In the genomic region with DNA sequence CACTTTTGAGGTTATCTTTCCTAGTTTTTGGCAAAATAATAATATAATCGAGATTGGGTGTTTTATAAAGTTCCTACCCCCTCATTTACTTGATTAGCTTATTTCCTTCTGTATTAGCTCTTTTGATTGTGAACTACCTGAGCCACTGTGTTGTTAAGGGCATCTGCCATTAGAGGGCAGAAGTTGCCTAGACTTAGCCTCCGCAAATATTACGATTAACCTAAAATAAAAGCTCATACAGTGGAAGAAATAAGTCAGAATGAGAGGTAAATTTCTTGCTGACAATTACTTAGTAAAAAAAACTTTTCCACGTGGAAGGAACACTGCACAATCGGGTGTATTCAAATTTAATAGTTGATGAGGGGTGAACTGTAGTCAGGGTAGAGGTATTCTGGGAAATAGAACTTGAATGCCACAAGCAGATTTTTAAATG, we compare ENCODE assay signal across 1 cellular context.
TF ChIP-seq lines count a peak whose summit lies in the region.

No MANE protein-coding gene starts in this region.

TF ChIP-seq in K562, 482 proteins besides CTCF, POLR2A, EP300 and RAD21 (continued from another document and continues in another):
- TF ChIP-seq, protein P1, sequence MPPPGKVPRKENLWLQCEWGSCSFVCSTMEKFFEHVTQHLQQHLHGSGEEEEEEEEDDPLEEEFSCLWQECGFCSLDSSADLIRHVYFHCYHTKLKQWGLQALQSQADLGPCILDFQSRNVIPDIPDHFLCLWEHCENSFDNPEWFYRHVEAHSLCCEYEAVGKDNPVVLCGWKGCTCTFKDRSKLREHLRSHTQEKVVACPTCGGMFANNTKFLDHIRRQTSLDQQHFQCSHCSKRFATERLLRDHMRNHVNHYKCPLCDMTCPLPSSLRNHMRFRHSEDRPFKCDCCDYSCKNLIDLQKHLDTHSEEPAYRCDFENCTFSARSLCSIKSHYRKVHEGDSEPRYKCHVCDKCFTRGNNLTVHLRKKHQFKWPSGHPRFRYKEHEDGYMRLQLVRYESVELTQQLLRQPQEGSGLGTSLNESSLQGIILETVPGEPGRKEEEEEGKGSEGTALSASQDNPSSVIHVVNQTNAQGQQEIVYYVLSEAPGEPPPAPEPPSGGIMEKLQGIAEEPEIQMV (tag; conservative IDR thresholded peaks at IDR 0.05; ENCODE audit: low read depth): no peak
- TF ChIP-seq EWSR1 (IDR thresholded peaks at IDR 0.05; ENCODE audit: borderline replicate concordance, low read depth, partially characterized antibody) (no peak), DIDO1 (tag; IDR thresholded peaks at IDR 0.05; ENCODE audit: low read depth) (no peak), FOXA3 (CRISPR knock-in tag; conservative IDR thresholded peaks at IDR 0.05 in 1 of 2, IDR thresholded peaks at IDR 0.05 in 1 of 2) (no peak), NR2C1 (IDR thresholded peaks at IDR 0.05) (no peak), NR2C1 (tag; IDR thresholded peaks at IDR 0.05) (no peak), KAT2B (IDR thresholded peaks at IDR 0.05; ENCODE audit: low read depth, low read length) (no peak), ZNF3 (CRISPR knock-in tag; IDR thresholded peaks at IDR 0.05) (no peak), ZNF707 (CRISPR knock-in tag; conservative IDR thresholded peaks at IDR 0.05) (no peak), SMAD3 (CRISPR knock-in tag; conservative IDR thresholded peaks at IDR 0.05) (0 out of 2 replicates have a peak, but pooled peaks have one; percentile 8), FOXK2 (conservative IDR thresholded peaks at IDR 0.05 in 1 of 2, IDR thresholded peaks at IDR 0.05 in 1 of 2; ENCODE audit: low read depth in 2 of 2) (peak in 1 of 2 experiments; percentile 7; a peak in 1 of 4 replicates), CCNT2 (IDR thresholded peaks at IDR 0.05; ENCODE audit: borderline replicate concordance, extremely low read depth, insufficient read length, low read depth, low read length) (no peak), NR4A1 (CRISPR knock-in tag; IDR thresholded peaks at IDR 0.05) (no peak), NR4A1 (tag; IDR thresholded peaks at IDR 0.05) (no peak), CTBP1 (IDR thresholded peaks at IDR 0.05; ENCODE audit: borderline replicate concordance) (no peak), ERF (CRISPR knock-in tag; IDR thresholded peaks at IDR 0.05) (no peak), KDM1A (IDR thresholded peaks at IDR 0.05) (no peak), MEF2D (tag; conservative IDR thresholded peaks at IDR 0.05; ENCODE audit: low read depth) (no peak), RBM34 (IDR thresholded peaks at IDR 0.05; ENCODE audit: borderline replicate concordance, insufficient read depth, low read length) (no peak), KLF1 (tag; IDR thresholded peaks at IDR 0.05) (no peak), CHD4 (IDR thresholded peaks at IDR 0.05; ENCODE audit: insufficient read depth, insufficient replicate concordance, low read depth, low read length, poor library complexity, severe bottlenecking) (no peak), NFATC3 (IDR thresholded peaks at IDR 0.05) (peak; percentile 44; the same call in 1 of the 2 replicates), BHLHE40 (IDR thresholded peaks at IDR 0.05; ENCODE audit: low read length) (no peak), ZNF197 (CRISPR knock-in tag; IDR thresholded peaks at IDR 0.05; ENCODE audit: low read depth) (no peak), ZC3H11A (IDR thresholded peaks at IDR 0.05; ENCODE audit: low read depth, low read length) (no peak), ZNF239 (CRISPR knock-in tag; IDR thresholded peaks at IDR 0.05) (no peak)
- TF ChIP-seq, protein P2, sequence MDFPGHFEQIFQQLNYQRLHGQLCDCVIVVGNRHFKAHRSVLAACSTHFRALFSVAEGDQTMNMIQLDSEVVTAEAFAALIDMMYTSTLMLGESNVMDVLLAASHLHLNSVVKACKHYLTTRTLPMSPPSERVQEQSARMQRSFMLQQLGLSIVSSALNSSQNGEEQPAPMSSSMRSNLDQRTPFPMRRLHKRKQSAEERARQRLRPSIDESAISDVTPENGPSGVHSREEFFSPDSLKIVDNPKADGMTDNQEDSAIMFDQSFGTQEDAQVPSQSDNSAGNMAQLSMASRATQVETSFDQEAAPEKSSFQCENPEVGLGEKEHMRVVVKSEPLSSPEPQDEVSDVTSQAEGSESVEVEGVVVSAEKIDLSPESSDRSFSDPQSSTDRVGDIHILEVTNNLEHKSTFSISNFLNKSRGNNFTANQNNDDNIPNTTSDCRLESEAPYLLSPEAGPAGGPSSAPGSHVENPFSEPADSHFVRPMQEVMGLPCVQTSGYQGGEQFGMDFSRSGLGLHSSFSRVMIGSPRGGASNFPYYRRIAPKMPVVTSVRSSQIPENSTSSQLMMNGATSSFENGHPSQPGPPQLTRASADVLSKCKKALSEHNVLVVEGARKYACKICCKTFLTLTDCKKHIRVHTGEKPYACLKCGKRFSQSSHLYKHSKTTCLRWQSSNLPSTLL (IDR thresholded peaks at IDR 0.05): no peak
- TF ChIP-seq, protein P3, sequence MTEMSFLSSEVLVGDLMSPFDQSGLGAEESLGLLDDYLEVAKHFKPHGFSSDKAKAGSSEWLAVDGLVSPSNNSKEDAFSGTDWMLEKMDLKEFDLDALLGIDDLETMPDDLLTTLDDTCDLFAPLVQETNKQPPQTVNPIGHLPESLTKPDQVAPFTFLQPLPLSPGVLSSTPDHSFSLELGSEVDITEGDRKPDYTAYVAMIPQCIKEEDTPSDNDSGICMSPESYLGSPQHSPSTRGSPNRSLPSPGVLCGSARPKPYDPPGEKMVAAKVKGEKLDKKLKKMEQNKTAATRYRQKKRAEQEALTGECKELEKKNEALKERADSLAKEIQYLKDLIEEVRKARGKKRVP (CRISPR knock-in tag; IDR thresholded peaks at IDR 0.05): no peak
- TF ChIP-seq, protein P4, sequence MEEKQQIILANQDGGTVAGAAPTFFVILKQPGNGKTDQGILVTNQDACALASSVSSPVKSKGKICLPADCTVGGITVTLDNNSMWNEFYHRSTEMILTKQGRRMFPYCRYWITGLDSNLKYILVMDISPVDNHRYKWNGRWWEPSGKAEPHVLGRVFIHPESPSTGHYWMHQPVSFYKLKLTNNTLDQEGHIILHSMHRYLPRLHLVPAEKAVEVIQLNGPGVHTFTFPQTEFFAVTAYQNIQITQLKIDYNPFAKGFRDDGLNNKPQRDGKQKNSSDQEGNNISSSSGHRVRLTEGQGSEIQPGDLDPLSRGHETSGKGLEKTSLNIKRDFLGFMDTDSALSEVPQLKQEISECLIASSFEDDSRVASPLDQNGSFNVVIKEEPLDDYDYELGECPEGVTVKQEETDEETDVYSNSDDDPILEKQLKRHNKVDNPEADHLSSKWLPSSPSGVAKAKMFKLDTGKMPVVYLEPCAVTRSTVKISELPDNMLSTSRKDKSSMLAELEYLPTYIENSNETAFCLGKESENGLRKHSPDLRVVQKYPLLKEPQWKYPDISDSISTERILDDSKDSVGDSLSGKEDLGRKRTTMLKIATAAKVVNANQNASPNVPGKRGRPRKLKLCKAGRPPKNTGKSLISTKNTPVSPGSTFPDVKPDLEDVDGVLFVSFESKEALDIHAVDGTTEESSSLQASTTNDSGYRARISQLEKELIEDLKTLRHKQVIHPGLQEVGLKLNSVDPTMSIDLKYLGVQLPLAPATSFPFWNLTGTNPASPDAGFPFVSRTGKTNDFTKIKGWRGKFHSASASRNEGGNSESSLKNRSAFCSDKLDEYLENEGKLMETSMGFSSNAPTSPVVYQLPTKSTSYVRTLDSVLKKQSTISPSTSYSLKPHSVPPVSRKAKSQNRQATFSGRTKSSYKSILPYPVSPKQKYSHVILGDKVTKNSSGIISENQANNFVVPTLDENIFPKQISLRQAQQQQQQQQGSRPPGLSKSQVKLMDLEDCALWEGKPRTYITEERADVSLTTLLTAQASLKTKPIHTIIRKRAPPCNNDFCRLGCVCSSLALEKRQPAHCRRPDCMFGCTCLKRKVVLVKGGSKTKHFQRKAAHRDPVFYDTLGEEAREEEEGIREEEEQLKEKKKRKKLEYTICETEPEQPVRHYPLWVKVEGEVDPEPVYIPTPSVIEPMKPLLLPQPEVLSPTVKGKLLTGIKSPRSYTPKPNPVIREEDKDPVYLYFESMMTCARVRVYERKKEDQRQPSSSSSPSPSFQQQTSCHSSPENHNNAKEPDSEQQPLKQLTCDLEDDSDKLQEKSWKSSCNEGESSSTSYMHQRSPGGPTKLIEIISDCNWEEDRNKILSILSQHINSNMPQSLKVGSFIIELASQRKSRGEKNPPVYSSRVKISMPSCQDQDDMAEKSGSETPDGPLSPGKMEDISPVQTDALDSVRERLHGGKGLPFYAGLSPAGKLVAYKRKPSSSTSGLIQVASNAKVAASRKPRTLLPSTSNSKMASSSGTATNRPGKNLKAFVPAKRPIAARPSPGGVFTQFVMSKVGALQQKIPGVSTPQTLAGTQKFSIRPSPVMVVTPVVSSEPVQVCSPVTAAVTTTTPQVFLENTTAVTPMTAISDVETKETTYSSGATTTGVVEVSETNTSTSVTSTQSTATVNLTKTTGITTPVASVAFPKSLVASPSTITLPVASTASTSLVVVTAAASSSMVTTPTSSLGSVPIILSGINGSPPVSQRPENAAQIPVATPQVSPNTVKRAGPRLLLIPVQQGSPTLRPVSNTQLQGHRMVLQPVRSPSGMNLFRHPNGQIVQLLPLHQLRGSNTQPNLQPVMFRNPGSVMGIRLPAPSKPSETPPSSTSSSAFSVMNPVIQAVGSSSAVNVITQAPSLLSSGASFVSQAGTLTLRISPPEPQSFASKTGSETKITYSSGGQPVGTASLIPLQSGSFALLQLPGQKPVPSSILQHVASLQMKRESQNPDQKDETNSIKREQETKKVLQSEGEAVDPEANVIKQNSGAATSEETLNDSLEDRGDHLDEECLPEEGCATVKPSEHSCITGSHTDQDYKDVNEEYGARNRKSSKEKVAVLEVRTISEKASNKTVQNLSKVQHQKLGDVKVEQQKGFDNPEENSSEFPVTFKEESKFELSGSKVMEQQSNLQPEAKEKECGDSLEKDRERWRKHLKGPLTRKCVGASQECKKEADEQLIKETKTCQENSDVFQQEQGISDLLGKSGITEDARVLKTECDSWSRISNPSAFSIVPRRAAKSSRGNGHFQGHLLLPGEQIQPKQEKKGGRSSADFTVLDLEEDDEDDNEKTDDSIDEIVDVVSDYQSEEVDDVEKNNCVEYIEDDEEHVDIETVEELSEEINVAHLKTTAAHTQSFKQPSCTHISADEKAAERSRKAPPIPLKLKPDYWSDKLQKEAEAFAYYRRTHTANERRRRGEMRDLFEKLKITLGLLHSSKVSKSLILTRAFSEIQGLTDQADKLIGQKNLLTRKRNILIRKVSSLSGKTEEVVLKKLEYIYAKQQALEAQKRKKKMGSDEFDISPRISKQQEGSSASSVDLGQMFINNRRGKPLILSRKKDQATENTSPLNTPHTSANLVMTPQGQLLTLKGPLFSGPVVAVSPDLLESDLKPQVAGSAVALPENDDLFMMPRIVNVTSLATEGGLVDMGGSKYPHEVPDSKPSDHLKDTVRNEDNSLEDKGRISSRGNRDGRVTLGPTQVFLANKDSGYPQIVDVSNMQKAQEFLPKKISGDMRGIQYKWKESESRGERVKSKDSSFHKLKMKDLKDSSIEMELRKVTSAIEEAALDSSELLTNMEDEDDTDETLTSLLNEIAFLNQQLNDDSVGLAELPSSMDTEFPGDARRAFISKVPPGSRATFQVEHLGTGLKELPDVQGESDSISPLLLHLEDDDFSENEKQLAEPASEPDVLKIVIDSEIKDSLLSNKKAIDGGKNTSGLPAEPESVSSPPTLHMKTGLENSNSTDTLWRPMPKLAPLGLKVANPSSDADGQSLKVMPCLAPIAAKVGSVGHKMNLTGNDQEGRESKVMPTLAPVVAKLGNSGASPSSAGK (IDR thresholded peaks at IDR 0.05): 0 out of 2 replicates have a peak, but pooled peaks have one; percentile 0
- TF ChIP-seq, protein P5, sequence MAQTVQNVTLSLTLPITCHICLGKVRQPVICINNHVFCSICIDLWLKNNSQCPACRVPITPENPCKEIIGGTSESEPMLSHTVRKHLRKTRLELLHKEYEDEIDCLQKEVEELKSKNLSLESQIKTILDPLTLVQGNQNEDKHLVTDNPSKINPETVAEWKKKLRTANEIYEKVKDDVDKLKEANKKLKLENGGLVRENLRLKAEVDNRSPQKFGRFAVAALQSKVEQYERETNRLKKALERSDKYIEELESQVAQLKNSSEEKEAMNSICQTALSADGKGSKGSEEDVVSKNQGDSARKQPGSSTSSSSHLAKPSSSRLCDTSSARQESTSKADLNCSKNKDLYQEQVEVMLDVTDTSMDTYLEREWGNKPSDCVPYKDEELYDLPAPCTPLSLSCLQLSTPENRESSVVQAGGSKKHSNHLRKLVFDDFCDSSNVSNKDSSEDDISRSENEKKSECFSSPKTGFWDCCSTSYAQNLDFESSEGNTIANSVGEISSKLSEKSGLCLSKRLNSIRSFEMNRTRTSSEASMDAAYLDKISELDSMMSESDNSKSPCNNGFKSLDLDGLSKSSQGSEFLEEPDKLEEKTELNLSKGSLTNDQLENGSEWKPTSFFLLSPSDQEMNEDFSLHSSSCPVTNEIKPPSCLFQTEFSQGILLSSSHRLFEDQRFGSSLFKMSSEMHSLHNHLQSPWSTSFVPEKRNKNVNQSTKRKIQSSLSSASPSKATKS (CRISPR knock-in tag; IDR thresholded peaks at IDR 0.05): no peak
- TF ChIP-seq, protein P6, sequence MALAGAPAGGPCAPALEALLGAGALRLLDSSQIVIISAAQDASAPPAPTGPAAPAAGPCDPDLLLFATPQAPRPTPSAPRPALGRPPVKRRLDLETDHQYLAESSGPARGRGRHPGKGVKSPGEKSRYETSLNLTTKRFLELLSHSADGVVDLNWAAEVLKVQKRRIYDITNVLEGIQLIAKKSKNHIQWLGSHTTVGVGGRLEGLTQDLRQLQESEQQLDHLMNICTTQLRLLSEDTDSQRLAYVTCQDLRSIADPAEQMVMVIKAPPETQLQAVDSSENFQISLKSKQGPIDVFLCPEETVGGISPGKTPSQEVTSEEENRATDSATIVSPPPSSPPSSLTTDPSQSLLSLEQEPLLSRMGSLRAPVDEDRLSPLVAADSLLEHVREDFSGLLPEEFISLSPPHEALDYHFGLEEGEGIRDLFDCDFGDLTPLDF (CRISPR knock-in tag; IDR thresholded peaks at IDR 0.05): no peak
- TF ChIP-seq, protein P7, sequence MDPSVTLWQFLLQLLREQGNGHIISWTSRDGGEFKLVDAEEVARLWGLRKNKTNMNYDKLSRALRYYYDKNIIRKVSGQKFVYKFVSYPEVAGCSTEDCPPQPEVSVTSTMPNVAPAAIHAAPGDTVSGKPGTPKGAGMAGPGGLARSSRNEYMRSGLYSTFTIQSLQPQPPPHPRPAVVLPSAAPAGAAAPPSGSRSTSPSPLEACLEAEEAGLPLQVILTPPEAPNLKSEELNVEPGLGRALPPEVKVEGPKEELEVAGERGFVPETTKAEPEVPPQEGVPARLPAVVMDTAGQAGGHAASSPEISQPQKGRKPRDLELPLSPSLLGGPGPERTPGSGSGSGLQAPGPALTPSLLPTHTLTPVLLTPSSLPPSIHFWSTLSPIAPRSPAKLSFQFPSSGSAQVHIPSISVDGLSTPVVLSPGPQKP (CRISPR knock-in tag; IDR thresholded peaks at IDR 0.05): no peak
- TF ChIP-seq, protein P8, sequence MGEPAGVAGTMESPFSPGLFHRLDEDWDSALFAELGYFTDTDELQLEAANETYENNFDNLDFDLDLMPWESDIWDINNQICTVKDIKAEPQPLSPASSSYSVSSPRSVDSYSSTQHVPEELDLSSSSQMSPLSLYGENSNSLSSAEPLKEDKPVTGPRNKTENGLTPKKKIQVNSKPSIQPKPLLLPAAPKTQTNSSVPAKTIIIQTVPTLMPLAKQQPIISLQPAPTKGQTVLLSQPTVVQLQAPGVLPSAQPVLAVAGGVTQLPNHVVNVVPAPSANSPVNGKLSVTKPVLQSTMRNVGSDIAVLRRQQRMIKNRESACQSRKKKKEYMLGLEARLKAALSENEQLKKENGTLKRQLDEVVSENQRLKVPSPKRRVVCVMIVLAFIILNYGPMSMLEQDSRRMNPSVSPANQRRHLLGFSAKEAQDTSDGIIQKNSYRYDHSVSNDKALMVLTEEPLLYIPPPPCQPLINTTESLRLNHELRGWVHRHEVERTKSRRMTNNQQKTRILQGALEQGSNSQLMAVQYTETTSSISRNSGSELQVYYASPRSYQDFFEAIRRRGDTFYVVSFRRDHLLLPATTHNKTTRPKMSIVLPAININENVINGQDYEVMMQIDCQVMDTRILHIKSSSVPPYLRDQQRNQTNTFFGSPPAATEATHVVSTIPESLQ (CRISPR knock-in tag; IDR thresholded peaks at IDR 0.05): no peak
